Comparison of ENCODE assay signal across 35 cellular contexts in the genomic region with DNA sequence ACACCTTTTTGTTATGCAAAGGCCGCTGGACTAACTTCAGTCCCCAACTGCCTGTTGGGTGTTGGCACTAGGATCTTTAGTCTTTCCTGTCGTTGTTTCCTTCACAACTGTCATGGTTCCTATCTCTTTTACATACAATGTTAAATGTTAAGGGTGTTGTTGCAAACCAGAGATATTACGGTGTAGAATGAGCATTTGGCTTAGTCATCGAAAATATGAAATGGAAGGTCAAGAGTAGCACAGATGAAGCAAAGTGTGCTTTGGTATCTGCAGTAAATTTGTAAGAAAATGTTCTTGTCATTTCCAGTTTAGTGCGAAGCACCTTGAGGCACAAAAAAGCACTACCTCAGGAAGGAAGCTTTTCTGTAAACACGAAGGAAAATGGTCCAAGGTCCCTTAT.
"Had no signal": no experiment of that assay in that cellular context is flagged by ENCODE, and none has a peak within 500 bp of the region (broad histone marks: within the 10 kb centered on the region; RNA-seq: fewer than 3 reads in every experiment).

No MANE protein-coding gene starts in this region.

- H3K9me3 ChIP-seq: MG63 had no signal

- DNase-seq: Karpas-422, Kasumi-1, MG63, MM.1S, MV-4-11, NCI-H1048, NCI-H1092, NCI-H1092 treated with DMSO at 0.1 percent for 48 hours, NCI-H1105, NCI-H1105 treated with DMSO at 0.1 percent for 48 hours, NCI-H1417, NCI-H1417 treated with DMSO at 0.1 percent for 48 hours, NCI-H1436, NCI-H1436 treated with DMSO at 0.1 percent for 48 hours, NCI-H146, NCI-H1694, NCI-H1694 treated with DMSO at 0.1 percent for 48 hours, NCI-H187, NCI-H187 treated with DMSO at 0.1 percent for 48 hours, NCI-H1930, NCI-H2029, NCI-H2029 treated with DMSO at 0.1 percent for 48 hours, NCI-H2081, NCI-H2081 treated with DMSO at 0.1 percent for 48 hours, NCI-H2107, NCI-H2171, NCI-H2171 treated with DMSO at 0.1 percent for 48 hours, NCI-H2227 treated with DMSO at 0.1 percent for 48 hours, NCI-H226, NCI-H345, NCI-H446, NCI-H446 treated with DMSO at 0.1 percent for 48 hours, NCI-H510A, NCI-H510A treated with DMSO at 0.1 percent for 48 hours, NCI-H524 had no signal

- H3K27me3 ChIP-seq: MG63 had no signal

- H3K36me3 ChIP-seq: MG63 had no signal

- H3K4me3 ChIP-seq: MG63 had no signal
